ENCODE assay signal across 9 cellular contexts in the genomic region with DNA sequence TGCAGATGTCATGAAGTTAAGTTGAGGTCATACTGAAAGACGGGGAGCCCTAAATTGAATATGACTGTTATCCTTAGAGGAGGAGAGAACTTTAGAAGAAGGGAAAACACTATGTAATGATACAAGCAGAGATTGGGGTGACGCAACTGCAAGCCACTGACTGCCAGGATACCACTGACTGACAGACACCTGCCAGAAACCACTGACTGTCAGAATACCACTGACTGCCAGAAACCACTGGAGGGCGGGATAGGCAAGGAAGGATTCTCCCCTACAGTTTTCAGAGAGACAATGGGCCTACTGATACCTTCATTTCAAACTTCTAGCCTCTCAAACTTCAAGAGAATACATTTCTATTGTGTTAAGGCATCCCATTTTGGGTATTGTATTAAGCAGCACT.
DNase-seq lines count a peak whose midpoint lies in the region; ATAC-seq, FAIRE-seq and TF ChIP-seq lines count a peak whose summit lies in the region.
"Had no signal": no experiment of that assay in that cellular context is flagged by ENCODE, and none has a peak within 500 bp of the region (broad histone marks: within the 10 kb centered on the region; RNA-seq: fewer than 3 reads in every experiment).

No MANE protein-coding gene starts in this region.

- H2AFZ ChIP-seq in GM12878 (ENCODE audit: control insufficient read depth, low read depth, low read length) (no peak overlapping the region), neuron (ENCODE audit: low read depth, low read length) (peak overlapping the region; percentile 20)

- no TSS peak for BruUV-seq in GM12878 (replicated peaks; lab: Mats Ljungman, UMichigan)

- WGBS in GM12878 (ENCODE audit: insufficient coverage, insufficient replicate concordance, low lambda C conversion rate, missing lambda C conversion rate): 10% methylated on average over 3 of the region's 3 CpGs

- TF ChIP-seq EP300 in GM12878 (IDR thresholded peaks at IDR 0.05; ENCODE audit: borderline replicate concordance in 1 of 2, control insufficient read depth in 1 of 2, low read depth in 2 of 2, low read length in 2 of 2): no peak

- H3K9ac ChIP-seq in GM12878 (ENCODE audit: control insufficient read depth, insufficient read depth, low read length): no peak overlapping the region

- RAD21 ChIA-PET in GM12878 (lab: Charles Lee; ENCODE audit: unreplicated experiment): no interaction called here

- no peaks in the 10 kb centered on the region for H3K27me3 ChIP-seq in GM12878 (replicated peaks in 1 of 2; ENCODE audit: control insufficient read depth in 2 of 2, insufficient read depth in 2 of 2, low read length in 1 of 2)
- no peaks in the 10 kb centered on the region for H3K27me3 ChIP-seq in neuron (ENCODE audit: insufficient read depth, low read length)
- H3K27me3 ChIP-seq: cardiac muscle cell had no signal

- TF ChIP-seq POLR2A in GM12878 (IDR thresholded peaks at IDR 0.05; ENCODE audit: low read depth, low read length): no peak

- TF ChIP-seq CTCF in GM12872 (IDR thresholded peaks at IDR 0.05; ENCODE audit: insufficient read depth, low read depth, low read length) (0 out of 3 replicates have a peak, but pooled peaks have one; percentile 19), GM12878 (IDR thresholded peaks at IDR 0.05 in 2 of 3, conservative IDR thresholded peaks at IDR 0.05 in 1 of 3; ENCODE audit: control insufficient read depth in 2 of 3, extremely low read depth in 1 of 3, insufficient read depth in 1 of 3, low read depth in 3 of 3, low read length in 3 of 3) (peak in 1 of 3 experiments; percentile 25; a peak in 1 of 6 replicates)

- H3K9me3 ChIP-seq in GM12878 (replicated peaks; ENCODE audit: control insufficient read depth, insufficient read depth, low read length) (no peaks in the 10 kb centered on the region), neuron (ENCODE audit: low read length) (no peaks in the 10 kb centered on the region)

- in situ Hi-C loops in GM12878 (cut with MboI): no loop called here

- CTCF ChIA-PET in GM12878 (lab: Yijun Ruan, JAX): interaction anchor here (0.9 to 1.2 kb wide), 2 partner anchors 187 to 280 kb away, joined by 3 to 4 read pairs; no protein-coding TSS in a partner anchor

- no peaks in the 10 kb centered on the region for H4K20me1 ChIP-seq in GM12878 (ENCODE audit: control insufficient read depth, insufficient read depth)

- SMC1A ChIA-PET in GM12878 (lab: Charles Lee; ENCODE audit: uncharacterized antibody, unreplicated experiment): interaction anchor here (1.3 kb wide), 1 partner anchor 84 kb away, joined by 6 read pairs; no protein-coding TSS in a partner anchor

- POLR2A ChIA-PET in GM12878 (lab: Charles Lee): no interaction called here

- no peak overlapping the region for H3K4me2 ChIP-seq in GM12878 (ENCODE audit: control insufficient read depth, insufficient read depth)

- H3K4me1 ChIP-seq in GM12878 (ENCODE audit: control insufficient read depth, insufficient read depth, low read length) (no peaks in the 10 kb centered on the region), neuron (ENCODE audit: insufficient read depth, low read length) (no peaks in the 10 kb centered on the region)

- no peak for TF ChIP-seq RAD21 in GM12878 (IDR thresholded peaks at IDR 0.05; ENCODE audit: insufficient read depth, low read depth, low read length)

- no peak overlapping the region for H3K4me3 ChIP-seq in GM12878
- no peak overlapping the region for H3K4me3 ChIP-seq in neuron (ENCODE audit: low read length)
- H3K4me3 ChIP-seq: cardiac muscle cell had no signal

- H3K79me2 ChIP-seq in GM12878 (ENCODE audit: control insufficient read depth, insufficient read depth, low read length): no peaks in the 10 kb centered on the region

- FAIRE-seq in GM12878 (lab: Jason Lieb, UNC): no peak

- peak; percentile 7 for DNase-seq in M059J (ENCODE audit: low read depth)
- no peak for DNase-seq in GM12878 (ENCODE audit: low read depth, low spot score)
- no peak for DNase-seq in activated CD8-positive, alpha-beta memory T cell treated with anti-CD3 and anti-CD28 coated beads, Interleukin-2, amount 50 U/mL, for 4 hours
- DNase-seq in activated naive CD4-positive, alpha-beta T cell treated with anti-CD3 and anti-CD28 coated beads, Interleukin-2, amount 50 U/mL, for 16 hours: no peak
- DNase-seq in GM03348 (ENCODE audit: low spot score): no peak

- peak; percentile 69 for ATAC-seq in GM12878
- no peak for ATAC-seq in HG02759 (IDR thresholded peaks at IDR 0.05; ENCODE audit: unreplicated experiment)

- intact Hi-C loops in GM12878 (cut with micrococcal nuclease; ENCODE audit: unreplicated experiment): no loop called here

- H3K36me3 ChIP-seq in GM12878 (ENCODE audit: control insufficient read depth in 2 of 2, insufficient read depth in 2 of 2, low read length in 1 of 2): no peaks in the 10 kb centered on the region
- no peaks in the 10 kb centered on the region for H3K36me3 ChIP-seq in neuron (ENCODE audit: insufficient read depth, low read length)
- H3K36me3 ChIP-seq: cardiac muscle cell had no signal

- no peak overlapping the region for H3K27ac ChIP-seq in GM12878 (ENCODE audit: control insufficient read depth, insufficient read depth)
- H3K27ac ChIP-seq: cardiac muscle cell had no signal

TF ChIP-seq in GM12878, 131 proteins besides CTCF, POLR2A, EP300 and RAD21:
- TF ChIP-seq HDAC2 (IDR thresholded peaks at IDR 0.05): no peak
- TF ChIP-seq, protein P1, sequence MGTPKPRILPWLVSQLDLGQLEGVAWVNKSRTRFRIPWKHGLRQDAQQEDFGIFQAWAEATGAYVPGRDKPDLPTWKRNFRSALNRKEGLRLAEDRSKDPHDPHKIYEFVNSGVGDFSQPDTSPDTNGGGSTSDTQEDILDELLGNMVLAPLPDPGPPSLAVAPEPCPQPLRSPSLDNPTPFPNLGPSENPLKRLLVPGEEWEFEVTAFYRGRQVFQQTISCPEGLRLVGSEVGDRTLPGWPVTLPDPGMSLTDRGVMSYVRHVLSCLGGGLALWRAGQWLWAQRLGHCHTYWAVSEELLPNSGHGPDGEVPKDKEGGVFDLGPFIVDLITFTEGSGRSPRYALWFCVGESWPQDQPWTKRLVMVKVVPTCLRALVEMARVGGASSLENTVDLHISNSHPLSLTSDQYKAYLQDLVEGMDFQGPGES (IDR thresholded peaks at IDR 0.05): no peak
- no peak for TF ChIP-seq DPF2 (IDR thresholded peaks at IDR 0.05)
- TF ChIP-seq IKZF2 (IDR thresholded peaks at IDR 0.05): no peak
- TF ChIP-seq PKNOX1 (IDR thresholded peaks at IDR 0.05): 0 out of 2 replicates have a peak, but pooled peaks have one; percentile 14
TF ChIP-seq in GM12878: peak in this region for 1.
